Comparison of ENCODE assay signal across 20 cellular contexts in genomic region chr15:68264282-68264681, GRCh38.
"Had no signal": no experiment of that assay in that cellular context is flagged by ENCODE, and none has a peak within 500 bp of the region (broad histone marks: within the 10 kb centered on the region; RNA-seq: fewer than 3 reads in every experiment).

No MANE protein-coding gene starts in this region.

- H3K79me2 ChIP-seq: hepatocyte had no signal

- H3K27me3 ChIP-seq: esophagus muscularis mucosa, pancreas had no signal

- H3K4me3 ChIP-seq: dorsolateral prefrontal cortex, esophagus muscularis mucosa, hepatocyte, pancreas, tibial nerve had no signal

- H3K27me3 Mint-ChIP-seq: progenitor cell of endocrine pancreas had no signal

- H3K4me1 Mint-ChIP-seq: central memory CD8-positive, alpha-beta T cell; naive B cell; nephron had no signal

- H3K27ac ChIP-seq: dorsolateral prefrontal cortex, esophagus muscularis mucosa, hepatocyte, pancreas, tibial nerve had no signal

- H3K4me2 ChIP-seq: hepatocyte had no signal

- DNase-seq: cortex of kidney; dorsolateral prefrontal cortex; effector CD8-positive, alpha-beta T cell; foreskin fibroblast; head of caudate nucleus; mesendoderm; naive B cell; occipital lobe; pancreas; right cardiac atrium; small intestine; stimulated activated CD4-positive, alpha-beta T cell treated with anti-CD3 and anti-CD28 coated beads, Interleukin-12 subunit alpha, Interleukin-12 subunit beta, amount 100 ng/mL, for 4 hours; stimulated activated CD4-positive, alpha-beta T cell treated with anti-CD3 and anti-CD28 coated beads, Interleukin-2, amount 100 ng/mL, for 48 hours; stimulated activated naive CD8-positive, alpha-beta T cell treated with anti-CD3 and anti-CD28 coated beads, Interleukin-15, Interleukin-2, amounts not matched to agents 100 U/mL and 50 U/mL, for 24 hours had no signal

- H3K9me3 Mint-ChIP-seq: central memory CD8-positive, alpha-beta T cell; naive B cell; nephron had no signal

- H3K27ac Mint-ChIP-seq: naive B cell, nephron, progenitor cell of endocrine pancreas had no signal

- ATAC-seq: pancreas; right cardiac atrium; stimulated activated naive CD8-positive, alpha-beta T cell treated with anti-CD3 and anti-CD28 coated beads, Interleukin-15, Interleukin-2, amounts not matched to agents 100 U/mL and 50 U/mL, for 24 hours had no signal

- H3K36me3 Mint-ChIP-seq: naive B cell had no signal

- H3K4me3 Mint-ChIP-seq: central memory CD8-positive, alpha-beta T cell; naive B cell; nephron had no signal

- H3K36me3 ChIP-seq: esophagus muscularis mucosa, pancreas, tibial nerve had no signal

- H3K4me1 ChIP-seq: esophagus muscularis mucosa, pancreas had no signal

- H3K9me3 ChIP-seq: esophagus muscularis mucosa, pancreas, tibial nerve had no signal

- FAIRE-seq: pancreas, small intestine had no signal

- H2AFZ ChIP-seq: hepatocyte had no signal
